In genomic region chr10:21080246-21080645, GRCh38 we compare ENCODE assay signal across 17 cellular contexts.
"Had no signal": no experiment of that assay in that cellular context is flagged by ENCODE, and none has a peak within 500 bp of the region (broad histone marks: within the 10 kb centered on the region; RNA-seq: fewer than 3 reads in every experiment).

No MANE protein-coding gene starts in this region.

- H3K27me3 ChIP-seq: breast epithelium had no signal

- ATAC-seq: activated T-cell treated with anti-CD3 and anti-CD28 coated beads, Interleukin-2, amount 50 U/mL, for 4 hours; T-cell had no signal

- H3K4me3 ChIP-seq: breast epithelium had no signal

- H3K36me3 ChIP-seq: breast epithelium had no signal

- H3K27ac ChIP-seq: breast epithelium had no signal

- H3K4me1 ChIP-seq: breast epithelium had no signal

- DNase-seq: activated B cell treated with CpG ODN at 0.5 μM for 24 hours; activated CD4-positive, alpha-beta memory T cell treated with anti-CD3 and anti-CD28 coated beads for 36 hours; activated CD4-positive, alpha-beta T cell treated with anti-CD3 and anti-CD28 coated beads, Interleukin-2, amount 10 ng/mL, durations not matched to agents 7 days and 5 days; activated CD8-positive, alpha-beta memory T cell treated with anti-CD3 and anti-CD28 coated beads for 24 hours; activated effector memory CD4-positive, alpha-beta T cell treated with anti-CD3 and anti-CD28 coated beads, Interleukin-2, amount 50 U/mL, for 16 hours; activated naive CD4-positive, alpha-beta T cell treated with Interleukin-2 at 50 U/mL for 16 hours; activated T-cell treated with anti-CD3 and anti-CD28 coated beads, Interleukin-2, amount 50 U/mL, for 4 hours; anterior cingulate cortex; Karpas-422; NCI-H1694; NCI-H2029 treated with DMSO at 0.1 percent for 48 hours; NCI-H510A treated with DMSO at 0.1 percent for 48 hours; SHP77 treated with DMSO at 0.1 percent for 48 hours; T-cell; T-helper 2 cell; T1000 had no signal
